Comparison of ENCODE assay signal across 2 cellular contexts in the genomic region with DNA sequence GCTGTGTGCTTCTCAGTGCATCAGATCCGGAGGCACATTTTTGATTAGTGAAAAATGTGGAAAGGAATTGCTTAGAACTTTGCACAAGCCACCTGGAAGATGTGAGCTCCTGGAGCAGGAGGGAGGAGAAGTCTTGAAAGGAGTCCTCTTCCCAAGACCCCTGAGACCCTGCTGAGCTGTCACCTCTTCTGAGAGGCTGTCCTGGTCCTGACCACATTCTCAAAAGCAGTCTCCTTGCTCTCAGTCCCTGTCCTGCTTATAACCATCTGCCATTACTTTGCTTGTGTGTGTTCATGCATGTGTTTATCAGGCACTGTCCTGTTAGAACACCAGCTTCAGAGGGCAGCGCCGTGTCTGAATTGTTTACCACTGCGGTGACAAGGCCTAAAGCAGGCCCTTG.
TF ChIP-seq lines count a peak whose summit lies in the region.

No MANE protein-coding gene starts in this region.

TF ChIP-seq in WTC11, 78 proteins besides CTCF, POLR2A, EP300 and RAD21 (continued from another document):
- TF ChIP-seq, protein P1, sequence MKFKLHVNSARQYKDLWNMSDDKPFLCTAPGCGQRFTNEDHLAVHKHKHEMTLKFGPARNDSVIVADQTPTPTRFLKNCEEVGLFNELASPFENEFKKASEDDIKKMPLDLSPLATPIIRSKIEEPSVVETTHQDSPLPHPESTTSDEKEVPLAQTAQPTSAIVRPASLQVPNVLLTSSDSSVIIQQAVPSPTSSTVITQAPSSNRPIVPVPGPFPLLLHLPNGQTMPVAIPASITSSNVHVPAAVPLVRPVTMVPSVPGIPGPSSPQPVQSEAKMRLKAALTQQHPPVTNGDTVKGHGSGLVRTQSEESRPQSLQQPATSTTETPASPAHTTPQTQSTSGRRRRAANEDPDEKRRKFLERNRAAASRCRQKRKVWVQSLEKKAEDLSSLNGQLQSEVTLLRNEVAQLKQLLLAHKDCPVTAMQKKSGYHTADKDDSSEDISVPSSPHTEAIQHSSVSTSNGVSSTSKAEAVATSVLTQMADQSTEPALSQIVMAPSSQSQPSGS (CRISPR knock-in tag; IDR thresholded peaks at IDR 0.05; ENCODE audit: borderline replicate concordance, low read depth): no peak
- TF ChIP-seq SMAD4 (CRISPR knock-in tag; IDR thresholded peaks at IDR 0.05) (no peak), FOXJ3 (CRISPR knock-in tag; IDR thresholded peaks at IDR 0.05; ENCODE audit: borderline replicate concordance) (no peak), SMAD3 (CRISPR knock-in tag; IDR thresholded peaks at IDR 0.05; ENCODE audit: borderline replicate concordance) (no peak)
- TF ChIP-seq, protein P2, sequence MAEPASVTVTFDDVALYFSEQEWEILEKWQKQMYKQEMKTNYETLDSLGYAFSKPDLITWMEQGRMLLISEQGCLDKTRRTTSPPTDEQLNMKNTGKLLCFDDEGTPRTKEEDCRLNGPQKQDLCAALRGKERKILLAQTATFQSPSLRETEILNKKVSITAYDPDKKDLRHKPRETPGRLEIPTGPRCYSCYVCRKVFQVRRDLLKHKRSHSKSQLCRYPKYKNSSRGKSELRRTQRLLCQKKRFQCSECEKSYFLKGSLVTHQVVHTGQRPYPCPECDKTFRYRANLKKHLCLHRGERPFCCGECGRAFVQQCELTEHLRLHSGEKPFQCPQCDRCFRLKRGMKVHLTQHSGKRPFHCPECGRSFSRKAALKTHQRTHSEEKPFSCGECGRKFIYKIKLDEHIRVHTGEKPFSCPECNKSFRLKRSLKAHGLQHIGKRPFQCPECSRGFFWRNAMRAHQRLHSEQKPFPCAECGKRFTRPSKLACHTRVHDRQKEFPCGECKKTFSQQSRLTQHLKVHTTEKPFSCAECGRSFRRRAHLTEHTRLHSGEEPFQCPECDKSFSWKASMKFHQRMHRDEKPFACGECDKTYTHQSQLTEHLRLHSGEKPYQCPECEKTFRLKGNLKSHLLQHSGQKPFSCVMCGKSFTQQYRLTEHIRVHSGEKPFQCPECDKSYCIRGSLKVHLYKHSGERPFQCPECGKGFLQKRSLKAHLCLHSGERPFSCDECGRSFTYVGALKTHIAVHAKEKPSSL (CRISPR knock-in tag; conservative IDR thresholded peaks at IDR 0.05): no peak
TF ChIP-seq in WTC11: peak in this region for 0.

TF ChIP-seq in HepG2, 621 proteins besides CTCF, POLR2A, EP300 and RAD21 (continued from another document):
- TF ChIP-seq, protein P3, sequence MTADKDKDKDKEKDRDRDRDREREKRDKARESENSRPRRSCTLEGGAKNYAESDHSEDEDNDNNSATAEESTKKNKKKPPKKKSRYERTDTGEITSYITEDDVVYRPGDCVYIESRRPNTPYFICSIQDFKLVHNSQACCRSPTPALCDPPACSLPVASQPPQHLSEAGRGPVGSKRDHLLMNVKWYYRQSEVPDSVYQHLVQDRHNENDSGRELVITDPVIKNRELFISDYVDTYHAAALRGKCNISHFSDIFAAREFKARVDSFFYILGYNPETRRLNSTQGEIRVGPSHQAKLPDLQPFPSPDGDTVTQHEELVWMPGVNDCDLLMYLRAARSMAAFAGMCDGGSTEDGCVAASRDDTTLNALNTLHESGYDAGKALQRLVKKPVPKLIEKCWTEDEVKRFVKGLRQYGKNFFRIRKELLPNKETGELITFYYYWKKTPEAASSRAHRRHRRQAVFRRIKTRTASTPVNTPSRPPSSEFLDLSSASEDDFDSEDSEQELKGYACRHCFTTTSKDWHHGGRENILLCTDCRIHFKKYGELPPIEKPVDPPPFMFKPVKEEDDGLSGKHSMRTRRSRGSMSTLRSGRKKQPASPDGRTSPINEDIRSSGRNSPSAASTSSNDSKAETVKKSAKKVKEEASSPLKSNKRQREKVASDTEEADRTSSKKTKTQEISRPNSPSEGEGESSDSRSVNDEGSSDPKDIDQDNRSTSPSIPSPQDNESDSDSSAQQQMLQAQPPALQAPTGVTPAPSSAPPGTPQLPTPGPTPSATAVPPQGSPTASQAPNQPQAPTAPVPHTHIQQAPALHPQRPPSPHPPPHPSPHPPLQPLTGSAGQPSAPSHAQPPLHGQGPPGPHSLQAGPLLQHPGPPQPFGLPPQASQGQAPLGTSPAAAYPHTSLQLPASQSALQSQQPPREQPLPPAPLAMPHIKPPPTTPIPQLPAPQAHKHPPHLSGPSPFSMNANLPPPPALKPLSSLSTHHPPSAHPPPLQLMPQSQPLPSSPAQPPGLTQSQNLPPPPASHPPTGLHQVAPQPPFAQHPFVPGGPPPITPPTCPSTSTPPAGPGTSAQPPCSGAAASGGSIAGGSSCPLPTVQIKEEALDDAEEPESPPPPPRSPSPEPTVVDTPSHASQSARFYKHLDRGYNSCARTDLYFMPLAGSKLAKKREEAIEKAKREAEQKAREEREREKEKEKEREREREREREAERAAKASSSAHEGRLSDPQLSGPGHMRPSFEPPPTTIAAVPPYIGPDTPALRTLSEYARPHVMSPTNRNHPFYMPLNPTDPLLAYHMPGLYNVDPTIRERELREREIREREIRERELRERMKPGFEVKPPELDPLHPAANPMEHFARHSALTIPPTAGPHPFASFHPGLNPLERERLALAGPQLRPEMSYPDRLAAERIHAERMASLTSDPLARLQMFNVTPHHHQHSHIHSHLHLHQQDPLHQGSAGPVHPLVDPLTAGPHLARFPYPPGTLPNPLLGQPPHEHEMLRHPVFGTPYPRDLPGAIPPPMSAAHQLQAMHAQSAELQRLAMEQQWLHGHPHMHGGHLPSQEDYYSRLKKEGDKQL (CRISPR knock-in tag; IDR thresholded peaks at IDR 0.05; ENCODE audit: low read depth): no peak
- no peak for TF ChIP-seq TOE1 (CRISPR knock-in tag; IDR thresholded peaks at IDR 0.05)
- TF ChIP-seq GTF2F1 (IDR thresholded peaks at IDR 0.05; ENCODE audit: low read length): no peak
- no peak for TF ChIP-seq RBM22 (optimal IDR thresholded peaks at IDR 0.05; ENCODE audit: low read length)
